ENCODE assay signal across 8 cellular contexts in genomic region chr17:78324391-78325075, GRCh38. TPM values are rescaled to one million over a fixed set of nuclear protein-coding genes. Genes with fewer than 3 reads are reported as not detected.
DNase-seq lines count a peak whose midpoint lies in the region; ATAC-seq, FAIRE-seq and TF ChIP-seq lines count a peak whose summit lies in the region.

No MANE protein-coding gene starts in this region.

- FAIRE-seq in H1 (lab: Jason Lieb, UNC) (no peak), HTR-8/SVneo (lab: Jason Lieb, UNC) (no peak)

- H3K56ac ChIP-seq in H1 (replicated peaks; ENCODE audit: insufficient read length, low read depth, low read length): no peak overlapping the region

- H3K27ac ChIP-seq in GM23248 (peak overlapping the region; percentile 95), H1 (ENCODE audit: low read depth, low read length) (no peak overlapping the region), mesodermal cell (ENCODE audit: low read depth, low read length, severe bottlenecking) (peak overlapping the region; percentile 94), tibial nerve (peak overlapping the region; percentile 60 to 96 (median 84))

- H3K14ac ChIP-seq in H1 (ENCODE audit: insufficient read length): no peak overlapping the region

- peak overlapping the region; percentile 86 for H3K9ac ChIP-seq in GM23248
- H3K9ac ChIP-seq in H1 (replicated peaks in 1 of 4; ENCODE audit: extremely low read depth in 1 of 4, low read depth in 3 of 4, low read length in 3 of 4): peak overlapping the region in 1 of 4 experiments; percentile 10; a peak in 2 of 7 replicates

- peak overlapping the region; percentile 2; the same call in 1 of the 2 replicates for H2BK20ac ChIP-seq in H1 (ENCODE audit: low read length)

- peak overlapping the region; percentile 7 for H2BK120ac ChIP-seq in H1 (replicated peaks; ENCODE audit: low read depth, low read length)

- peak overlapping the region; percentile 15 for H3K4ac ChIP-seq in H1 (replicated peaks; ENCODE audit: insufficient read length, low read depth, low read length)

- H3K36me3 ChIP-seq in GM23248 (ENCODE audit: low read depth) (no peaks in the 10 kb centered on the region), H1 (ENCODE audit: control insufficient read depth in 2 of 4, insufficient read depth in 4 of 4, low read length in 3 of 4) (no peaks in the 10 kb centered on the region), mesodermal cell (ENCODE audit: control insufficient read depth, insufficient read depth, low read length) (no peaks in the 10 kb centered on the region), tibial nerve (no peaks in the 10 kb centered on the region)

- in situ Hi-C loops in GM23248 (cut with MboI): no loop called here

- peak overlapping the region; percentile 56 for H3K4me2 ChIP-seq in GM23248 (ENCODE audit: unreplicated experiment)
- peak overlapping the region; percentile 30 to 36 for H3K4me2 ChIP-seq in H1 (ENCODE audit: insufficient read depth in 1 of 2, low read depth in 2 of 2, low read length in 2 of 2)

- H3K27me3 ChIP-seq in GM23248 (replicated peaks; ENCODE audit: insufficient read depth) (no peaks in the 10 kb centered on the region), H1 (replicated peaks in 1 of 4; ENCODE audit: control insufficient read depth in 3 of 4, extremely low read depth in 1 of 4, insufficient read depth in 3 of 4, low read length in 3 of 4) (peaks cover 0 to 2% (median 0%) of the 10 kb centered on the region in 4 experiments; a peak in 1 of 7 replicates), tibial nerve (no peaks in the 10 kb centered on the region)

- H2BK12ac ChIP-seq in H1 (ENCODE audit: low read depth, low read length): peak overlapping the region; percentile 71; the same call in 1 of the 2 replicates

- H3K4me3 ChIP-seq in AG04449 (ENCODE audit: low read depth, low read length) (peak overlapping the region; percentile 7; the same call in 1 of the 2 replicates), GM23248 (peak overlapping the region; percentile 40), H1 (ENCODE audit: extremely low read depth in 1 of 4, insufficient read depth in 2 of 4, low read depth in 3 of 4, low read length in 4 of 4) (no peak overlapping the region), mesodermal cell (ENCODE audit: extremely low read depth, insufficient read depth, low read length, poor library complexity, severe bottlenecking) (no peak overlapping the region), tibial nerve (peak overlapping the region in 2 of 4 donors; percentile 7 to 22)

- H3K23ac ChIP-seq in H1 (ENCODE audit: insufficient read length): no peak overlapping the region

- H3K23me2 ChIP-seq in H1 (ENCODE audit: low read depth, low read length): peaks cover 2% of the 10 kb centered on the region; the same call in 1 of the 2 replicates

- POLR2A ChIA-PET in AG04449 (lab: Yijun Ruan, JAX) (interaction anchor here (0.9 kb wide), 1 partner anchor 36 kb away, joined by 4 read pairs; the partner anchor contains the start of gene SOCS3), H1 (lab: Charles Lee; ENCODE audit: partially characterized antibody) (interaction anchor here (1.1 to 1.7 kb wide), 5 partner anchors 8 to 34 kb away, joined by 3 to 9 read pairs (median 3); no protein-coding TSS in a partner anchor)

- H3K79me2 ChIP-seq in GM23248 (ENCODE audit: insufficient read depth): no peaks in the 10 kb centered on the region
- H3K79me2 ChIP-seq in H1 (ENCODE audit: control insufficient read depth in 1 of 2, insufficient read depth in 2 of 2, low read length in 2 of 2): no peaks in the 10 kb centered on the region

- no peak for TF ChIP-seq RAD21 in H1 (IDR thresholded peaks at IDR 0.05 in 1 of 2, conservative IDR thresholded peaks at IDR 0.05 in 1 of 2; ENCODE audit: low read depth in 2 of 2, low read length in 2 of 2)

- H4K20me1 ChIP-seq in GM23248 (ENCODE audit: insufficient read depth) (no peaks in the 10 kb centered on the region), H1 (replicated peaks in 1 of 2; ENCODE audit: control insufficient read depth in 1 of 2, insufficient read depth in 2 of 2, low read length in 2 of 2) (no peaks in the 10 kb centered on the region)

- peak overlapping the region; percentile 44 for H4K91ac ChIP-seq in H1 (replicated peaks; ENCODE audit: insufficient read length, low read length)

- H3K4me1 ChIP-seq in GM23248 (ENCODE audit: insufficient read depth) (peaks cover 43% of the 10 kb centered on the region), H1 (replicated peaks in 1 of 4; ENCODE audit: control insufficient read depth in 3 of 4, insufficient read depth in 4 of 4, low read length in 3 of 4) (peaks cover 0 to 26% (median 19%) of the 10 kb centered on the region in 4 experiments; a peak in 6 of 7 replicates), mesodermal cell (ENCODE audit: control insufficient read depth, insufficient read depth, low read length, poor library complexity, severe bottlenecking) (peaks cover 39% of the 10 kb centered on the region), tibial nerve (peaks cover 0 to 52% (median 35%) of the 10 kb centered on the region in 4 donors)

- H3F3A ChIP-seq in GM23248 (ENCODE audit: insufficient read depth): peaks cover 30% of the 10 kb centered on the region

- CTCF ChIA-PET in AG04449 (lab: Yijun Ruan, JAX) (interaction anchor here (1.0 to 2.5 kb wide), 6 partner anchors 8 to 97 kb away, joined by 3 to 10 read pairs (median 6); no protein-coding TSS in a partner anchor), H1 (lab: Charles Lee; ENCODE audit: partially characterized antibody) (interaction anchor here (0.8 to 3.3 kb wide), 5 partner anchors 11 to 97 kb away, joined by 3 to 24 read pairs (median 4); no protein-coding TSS in a partner anchor)

- no peaks in the 10 kb centered on the region for H3K9me3 ChIP-seq in GM23248 (ENCODE audit: low read depth)
- H3K9me3 ChIP-seq in H1 (ENCODE audit: insufficient read depth in 2 of 2, low read depth in 1 of 2, low read length in 1 of 2): no peaks in the 10 kb centered on the region
- no peaks in the 10 kb centered on the region for H3K9me3 ChIP-seq in mesodermal cell (ENCODE audit: control insufficient read depth, low read length)
- no peaks in the 10 kb centered on the region for H3K9me3 ChIP-seq in tibial nerve

- ATAC-seq in SK-N-SH treated with all-trans-retinoic acid at 6 μM for 48 hours: peak; percentile 81

- no peak for TF ChIP-seq CTCF in AG04449 (IDR thresholded peaks at IDR 0.05; ENCODE audit: insufficient read depth, low read length, missing control alignments)
- no peak for TF ChIP-seq CTCF in H1 (IDR thresholded peaks at IDR 0.05; ENCODE audit: control extremely low read depth in 1 of 3, insufficient read depth in 1 of 3, low read depth in 1 of 3, low read length in 3 of 3)
- no peak for TF ChIP-seq CTCF in tibial nerve (IDR thresholded peaks at IDR 0.05)

- H4K8ac ChIP-seq in H1 (ENCODE audit: extremely low read depth, insufficient read depth, low read length): no peak overlapping the region

- H2AFZ ChIP-seq in GM23248: peak overlapping the region; percentile 75
- H2AFZ ChIP-seq in H1 (ENCODE audit: low read length): no peak overlapping the region

- no peak overlapping the region for H2BK15ac ChIP-seq in H1 (ENCODE audit: low read length)

- H2AK5ac ChIP-seq in H1 (ENCODE audit: low read depth, low read length): no peak overlapping the region

- peak overlapping the region; percentile 60; the same call in 1 of the 2 replicates for H2BK5ac ChIP-seq in H1 (ENCODE audit: low read depth, low read length)

- H3K18ac ChIP-seq in H1 (ENCODE audit: extremely low read depth, low read length): peak overlapping the region; percentile 10; the same call in 1 of the 2 replicates

- no peak for DNase-seq in AG04449 (ENCODE audit: low read depth, low spot score)
- DNase-seq in GM23248: peak; percentile 88
- peak in 1 of 2 experiments; percentile 65 for DNase-seq in H1 (ENCODE audit: low read depth in 1 of 2, low spot score in 2 of 2)
- DNase-seq in tibial nerve (ENCODE audit: low spot score in 2 of 2): peak; percentile 77 to 79
- DNase-seq in germinal center (ENCODE audit: low spot score): no peak
- DNase-seq in HTR-8/SVneo (ENCODE audit: insufficient read length, low spot score): no peak

- H4K5ac ChIP-seq in H1 (ENCODE audit: insufficient read length, low read depth, low read length): no peak overlapping the region

- 3 to 4% methylated on average over 18 of the region's 18 CpGs for WGBS in GM23248 (ENCODE audit: low coverage in 1 of 2, low lambda C conversion rate in 2 of 2, missing lambda C conversion rate in 2 of 2), 2 experiments
- 57% methylated on average over 18 of the region's 18 CpGs; no CpG with 5 or more reads in 1 of the 2 experiments for WGBS in H1 (ENCODE audit: extremely low coverage in 1 of 2, insufficient coverage in 1 of 2, insufficient read length in 1 of 2, insufficient replicate concordance in 2 of 2, low coverage in 1 of 2, low lambda C conversion rate in 2 of 2, missing lambda C conversion rate in 1 of 2), 2 experiments
- 30 to 38% methylated on average over 8 to 11 of the region's 18 CpGs for WGBS in mesodermal cell (ENCODE audit: insufficient coverage in 2 of 2), 2 experiments
- WGBS in tibial nerve, 2 donors: 4 to 13% methylated on average over 16 to 18 of the region's 18 CpGs

- no peaks in the 10 kb centered on the region for H3K9me2 ChIP-seq in GM23248 (ENCODE audit: insufficient read depth)

- no peak for TF ChIP-seq POLR2A in H1 (IDR thresholded peaks at IDR 0.05; ENCODE audit: control extremely low read depth in 1 of 2, low read depth in 2 of 2, low read length in 2 of 2)
- no peak for TF ChIP-seq POLR2A in tibial nerve (IDR thresholded peaks at IDR 0.05)

- no peak for TF ChIP-seq EP300 in H1 (IDR thresholded peaks at IDR 0.05; ENCODE audit: borderline replicate concordance in 1 of 2, low read depth in 2 of 2, low read length in 2 of 2)
- peak in 1 of 2 donors; percentile 82 for TF ChIP-seq EP300 in tibial nerve (IDR thresholded peaks at IDR 0.05)

- H3K79me1 ChIP-seq in H1 (ENCODE audit: low read depth, low read length): no peaks in the 10 kb centered on the region

RNA-seq across cellular contexts. Expression of gene SOCS3, which starts 35.3 kb away (rescaled TPM):
- total RNA-seq in GM23248 (2014; rRNA removed; shearing (Covaris generic)): 47.8 and 50.6 TPM in 2 replicates
- 31.2 and 31.5 TPM in 2 replicates for polyA plus RNA-seq in GM23248 (2016; fragmentation: Nextera tagmentation; extraction: Ambion mirVana)
- 47.9 and 49.4 TPM in 2 replicates for total RNA-seq in H1 (2021; fragmentation: NEBNext Ultra II Directional; extraction: Animal tissue kit (Norgen Biotek cat#: 25700))
- 10.1 and 15.2 TPM in 2 replicates for polyA plus RNA-seq in H1 (2011; rRNA removed)
- polyA plus RNA-seq in H1 (2011; cell fraction: cytosol; rRNA removed): 13.5 TPM
- 33.4 TPM for polyA plus RNA-seq in H1 (2011; cell fraction: nucleus; rRNA removed)
- 13.7 to 17.9 TPM (median 15.6 TPM) in 4 replicates for polyA plus RNA-seq in H1 (2012, experiment 1 of 2)
- polyA plus RNA-seq in H1 (2012, experiment 2 of 2): 21.7 TPM
- polyA plus RNA-seq in H1 (2013, experiment 1 of 2): 28.0 TPM
- 27.0 TPM for polyA plus RNA-seq in H1 (2013, experiment 2 of 2)
- 7.3 and 11.0 TPM in 2 replicates for polyA minus RNA-seq in H1 (2011; rRNA and poly(A)+ RNA removed)
- polyA minus RNA-seq in H1 (2011; cell fraction: cytosol; rRNA and poly(A)+ RNA removed): 17.7 TPM
- 14.3 TPM for polyA minus RNA-seq in H1 (2011; cell fraction: nucleus; rRNA and poly(A)+ RNA removed)
- 37.6 TPM for polyA plus RNA-seq in mesodermal cell (2013, experiment 1 of 2)
- 29.9 TPM for polyA plus RNA-seq in mesodermal cell (2013, experiment 2 of 2)
- 10 to 100 TPM; 23.7 to 76.5 (median 59.7) TPM for total RNA-seq in tibial nerve

RNA-seq across cellular contexts. Expression of gene PGS1, which starts 53.9 kb away (rescaled TPM):
- total RNA-seq in GM23248 (2014; rRNA removed; shearing (Covaris generic)): 31.4 and 32.5 TPM in 2 replicates
- polyA plus RNA-seq in GM23248 (2016; fragmentation: Nextera tagmentation; extraction: Ambion mirVana): 28.6 and 30.2 TPM in 2 replicates
- total RNA-seq in H1 (2021; fragmentation: NEBNext Ultra II Directional; extraction: Animal tissue kit (Norgen Biotek cat#: 25700)): 56.7 and 60.0 TPM in 2 replicates
- 46.7 and 69.3 TPM in 2 replicates for polyA plus RNA-seq in H1 (2011; rRNA removed)
- 69.5 TPM for polyA plus RNA-seq in H1 (2011; cell fraction: cytosol; rRNA removed)
- polyA plus RNA-seq in H1 (2011; cell fraction: nucleus; rRNA removed): 180 TPM
- polyA plus RNA-seq in H1 (2012, experiment 1 of 2): 38.8 to 53.2 TPM (median 48.6 TPM) in 4 replicates
- 42.4 TPM for polyA plus RNA-seq in H1 (2012, experiment 2 of 2)
- polyA plus RNA-seq in H1 (2013, experiment 1 of 2): 34.5 TPM
- polyA plus RNA-seq in H1 (2013, experiment 2 of 2): 33.4 TPM
- 49.7 and 65.7 TPM in 2 replicates for polyA minus RNA-seq in H1 (2011; rRNA and poly(A)+ RNA removed)
- 37.5 TPM for polyA minus RNA-seq in H1 (2011; cell fraction: cytosol; rRNA and poly(A)+ RNA removed)
- 62.2 TPM for polyA minus RNA-seq in H1 (2011; cell fraction: nucleus; rRNA and poly(A)+ RNA removed)
- 36.8 TPM for polyA plus RNA-seq in mesodermal cell (2013, experiment 1 of 2)
- polyA plus RNA-seq in mesodermal cell (2013, experiment 2 of 2): 28.0 TPM
- total RNA-seq in tibial nerve: 100 to 1,000 TPM in 1 of 4 donors, 10 to 100 TPM in 3; 41.9 to 105 (median 53.2) TPM

Comparison
In these comparisons a context has a peak if more than half of its experiments do, and no peak if none do; other contexts are left out.
1. DNase-seq: peak in GM23248 (single experiment) and tibial nerve (2 of 2); none in AG04449 (single experiment), germinal center (single experiment) and HTR-8/SVneo (single experiment).
2. H3K4me3 ChIP-seq: peak in AG04449 (single experiment) and GM23248 (single experiment); none in H1 (0 of 4) and mesodermal cell (single experiment).